ENCODE assay signal across 26 cellular contexts in genomic region chr12:122937622-122938091, GRCh38. TPM values are rescaled to one million over a fixed set of nuclear protein-coding genes. Genes with fewer than 3 reads are reported as not detected.
DNase-seq lines count a peak whose midpoint lies in the region; TF ChIP-seq lines count a peak whose summit lies in the region.
"Had no signal": no experiment of that assay in that cellular context is flagged by ENCODE, and none has a peak within 500 bp of the region (broad histone marks: within the 10 kb centered on the region; RNA-seq: fewer than 3 reads in every experiment).

No MANE protein-coding gene starts in this region.

- H3K4me3 ChIP-seq in DOHH2 (ENCODE audit: low read length) (0 out of 2 replicates have a peak overlapping the region, but pooled peaks have one; percentile 1), HL-60 (replicated peaks; ENCODE audit: insufficient read depth, low read length) (no peak overlapping the region), liver (ENCODE audit: low read depth in 1 of 3, low read length in 3 of 3) (no peak overlapping the region), stomach (no peak overlapping the region)
- H3K4me3 ChIP-seq: HAP-1, heart left ventricle, SJSA1, smooth muscle cell, thoracic aorta had no signal

- H3K9me2 ChIP-seq in DOHH2 (replicated peaks; ENCODE audit: control insufficient read depth, low read length), result no peaks in the 10 kb centered on the region

- no peak for TF ChIP-seq CTCF in DOHH2 (IDR thresholded peaks at IDR 0.05; ENCODE audit: low read depth, low read length, poor library complexity, severe bottlenecking)
- no peak for TF ChIP-seq CTCF in HL-60 (IDR thresholded peaks at IDR 0.05; ENCODE audit: insufficient read depth, low read length)
- no peak for TF ChIP-seq CTCF in liver (IDR thresholded peaks at IDR 0.05; ENCODE audit: low read depth, low read length, missing input control)
- no peak for TF ChIP-seq CTCF in stomach (IDR thresholded peaks at IDR 0.05)

- H3K27me3 ChIP-seq in DOHH2 (ENCODE audit: control insufficient read depth, low read length) (no peaks in the 10 kb centered on the region), HL-60 (ENCODE audit: insufficient read depth, poor library complexity, severe bottlenecking) (no peaks in the 10 kb centered on the region), liver (ENCODE audit: control insufficient read depth in 4 of 4, insufficient read depth in 4 of 4, low read length in 3 of 4) (no peaks in the 10 kb centered on the region), stomach (no peaks in the 10 kb centered on the region)
- H3K27me3 ChIP-seq: BE2C, heart left ventricle, SJSA1 had no signal

- peaks cover 21% of the 10 kb centered on the region for H3F3A ChIP-seq in DOHH2 (ENCODE audit: control insufficient read depth, insufficient read depth)

- TF ChIP-seq EP300 in stomach (IDR thresholded peaks at IDR 0.05), result no peak

- 0 out of 2 replicates have a peak, but pooled peaks cover 3% of the 10 kb centered on the region for H3K9me3 ChIP-seq in DOHH2 (ENCODE audit: control insufficient read depth, insufficient read depth, low read length)
- H3K9me3 ChIP-seq in liver (ENCODE audit: control insufficient read depth in 4 of 4, low read length in 3 of 4), result no peaks in the 10 kb centered on the region
- H3K9me3 ChIP-seq in stomach, result no peaks in the 10 kb centered on the region
- H3K9me3 ChIP-seq: BE2C, HAP-1, heart left ventricle, SJSA1, thoracic aorta had no signal

- H3K36me3 ChIP-seq in DOHH2 (ENCODE audit: control insufficient read depth, low read length) (no peaks in the 10 kb centered on the region), liver (ENCODE audit: control insufficient read depth in 4 of 4, insufficient read depth in 3 of 4, low read depth in 1 of 4, low read length in 3 of 4) (no peaks in the 10 kb centered on the region), stomach (peaks cover 0 to 26% (median 8%) of the 10 kb centered on the region in 4 donors)
- H3K36me3 ChIP-seq: BE2C, HAP-1, SJSA1, thoracic aorta had no signal

- WGBS in liver, result 53% methylated on average over 3 of the region's 3 CpGs
- WGBS in stomach, 5 donors, result 81 to 88% (median 85%) methylated on average over 3 of the region's 3 CpGs

- H3K4me1 ChIP-seq in DOHH2 (ENCODE audit: control insufficient read depth, low read length) (peaks cover 52% of the 10 kb centered on the region), liver (ENCODE audit: control insufficient read depth in 4 of 4, insufficient read depth in 4 of 4, low read length in 3 of 4) (peaks cover 0 to 3% (median 1%) of the 10 kb centered on the region in 4 donors), stomach (peaks cover 0 to 10% (median 4%) of the 10 kb centered on the region in 4 donors)
- H3K4me1 ChIP-seq: BE2C, HAP-1 had no signal

- intact Hi-C loops in stomach (cut with DNase I; ENCODE audit: low total_unique reads) (no loop called here), cardiac septum (cut with DNase I) (no loop called here)

- TF ChIP-seq RAD21 in liver (IDR thresholded peaks at IDR 0.05), result peak; percentile 18 to 38

- H3K27ac ChIP-seq in DOHH2 (ENCODE audit: low read depth, low read length), result no peak overlapping the region
- no peak overlapping the region for H3K27ac ChIP-seq in HL-60 (replicated peaks)
- H3K27ac ChIP-seq in liver (ENCODE audit: low read depth in 1 of 2, low read length in 2 of 2), result no peak overlapping the region
- H3K27ac ChIP-seq in stomach, result no peak overlapping the region
- H3K27ac ChIP-seq: heart left ventricle, SJSA1, thoracic aorta had no signal

- H4K20me1 ChIP-seq in DOHH2 (ENCODE audit: control insufficient read depth, insufficient read depth, low read depth, low read length), result no peaks in the 10 kb centered on the region

- peak overlapping the region; percentile 42 for H3K4me2 ChIP-seq in DOHH2 (ENCODE audit: low read length)
- H3K4me2 ChIP-seq: smooth muscle cell had no signal

- H3K79me2 ChIP-seq in DOHH2 (ENCODE audit: control insufficient read depth, low read length), result no peaks in the 10 kb centered on the region

- H3K9ac ChIP-seq in liver (ENCODE audit: low read depth in 1 of 2, low read length in 2 of 2), result no peak overlapping the region

- DNase-seq in HL-60 (ENCODE audit: low read depth in 1 of 2, low spot score in 1 of 2) (peak; percentile 31 to 44), NCI-H226 (peak; percentile 44), stomach (no peak), hepatic stellate cell (ENCODE audit: low spot score) (no peak), cardiac septum (ENCODE audit: low spot score) (no peak)
- no peak for DNase-seq in stimulated activated CD4-positive, alpha-beta T cell treated with anti-CD3 and anti-CD28 coated beads, Interleukin-4, amount 100 ng/mL, for 4 hours
- DNase-seq: activated CD4-positive, alpha-beta T cell treated with anti-CD3 and anti-CD28 coated beads for 1 hour; activated CD8-positive, alpha-beta T cell treated with anti-CD3 and anti-CD28 coated beads for 36 hours; activated effector memory CD4-positive, alpha-beta T cell treated with anti-CD3 and anti-CD28 coated beads, Interleukin-2, amount 50 U/mL, for 16 hours; BE2C; COR-L47; DMS79 treated with DMSO at 0.1 percent for 48 hours; heart left ventricle; naive B cell; NCI-H1092; NCI-H187 treated with DMSO at 0.1 percent for 48 hours; NCI-H748 treated with DMSO at 0.1 percent for 48 hours; stimulated activated CD4-positive, alpha-beta T cell treated with anti-CD3 and anti-CD28 coated beads, Interleukin-2, amount 100 ng/mL, for 48 hours; stimulated activated naive CD4-positive, alpha-beta T cell; T-helper 1 cell had no signal

- TF ChIP-seq POLR2A in stomach (IDR thresholded peaks at IDR 0.05), result no peak

TF ChIP-seq in liver, 16 proteins besides CTCF, POLR2A, EP300 and RAD21:
- TF ChIP-seq SP1 (IDR thresholded peaks at IDR 0.05) (no peak), HNF4A (conservative IDR thresholded peaks at IDR 0.05) (peak; percentile 21 to 64), TAF1 (conservative IDR thresholded peaks at IDR 0.05) (no peak), RXRA (IDR thresholded peaks at IDR 0.05) (peak; percentile 29 to 81), HNF4G (IDR thresholded peaks at IDR 0.05) (no peak), JUND (IDR thresholded peaks at IDR 0.05) (no peak), NR2F2 (IDR thresholded peaks at IDR 0.05) (no peak), YY1 (IDR thresholded peaks at IDR 0.05) (peak; percentile 21), GABPA (IDR thresholded peaks at IDR 0.05 in 1 of 2, conservative IDR thresholded peaks at IDR 0.05 in 1 of 2) (peak in 1 of 2 donors; percentile 15), EGR1 (IDR thresholded peaks at IDR 0.05; ENCODE audit: low read depth in 2 of 2) (no peak)
- TF ChIP-seq, protein P1, sequence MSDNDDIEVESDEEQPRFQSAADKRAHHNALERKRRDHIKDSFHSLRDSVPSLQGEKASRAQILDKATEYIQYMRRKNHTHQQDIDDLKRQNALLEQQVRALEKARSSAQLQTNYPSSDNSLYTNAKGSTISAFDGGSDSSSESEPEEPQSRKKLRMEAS (IDR thresholded peaks at IDR 0.05), result peak; percentile 57
- TF ChIP-seq, protein P2, sequence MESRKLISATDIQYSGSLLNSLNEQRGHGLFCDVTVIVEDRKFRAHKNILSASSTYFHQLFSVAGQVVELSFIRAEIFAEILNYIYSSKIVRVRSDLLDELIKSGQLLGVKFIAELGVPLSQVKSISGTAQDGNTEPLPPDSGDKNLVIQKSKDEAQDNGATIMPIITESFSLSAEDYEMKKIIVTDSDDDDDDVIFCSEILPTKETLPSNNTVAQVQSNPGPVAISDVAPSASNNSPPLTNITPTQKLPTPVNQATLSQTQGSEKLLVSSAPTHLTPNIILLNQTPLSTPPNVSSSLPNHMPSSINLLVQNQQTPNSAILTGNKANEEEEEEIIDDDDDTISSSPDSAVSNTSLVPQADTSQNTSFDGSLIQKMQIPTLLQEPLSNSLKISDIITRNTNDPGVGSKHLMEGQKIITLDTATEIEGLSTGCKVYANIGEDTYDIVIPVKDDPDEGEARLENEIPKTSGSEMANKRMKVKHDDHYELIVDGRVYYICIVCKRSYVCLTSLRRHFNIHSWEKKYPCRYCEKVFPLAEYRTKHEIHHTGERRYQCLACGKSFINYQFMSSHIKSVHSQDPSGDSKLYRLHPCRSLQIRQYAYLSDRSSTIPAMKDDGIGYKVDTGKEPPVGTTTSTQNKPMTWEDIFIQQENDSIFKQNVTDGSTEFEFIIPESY (IDR thresholded peaks at IDR 0.05), result no peak

RNA-seq across cellular contexts. Expression of gene ABCB9, which starts 28.6 kb away (rescaled TPM):
- total RNA-seq in liver (1 to 10 TPM; 1.7 to 3.3 TPM), stomach (10 to 100 TPM in 1 of 5 donors, 1 to 10 TPM in 3, not detected in 1; 1.6 to 29.5 (median 3.6) TPM), cardiac septum (7.2 TPM)
- polyA plus RNA-seq in liver (under 1 TPM; 0.29 to 0.90 TPM), stomach (1 to 10 TPM; 1.2 to 2.5 (median 1.9) TPM)

RNA-seq across cellular contexts. Expression of gene OGFOD2, which starts 37.4 kb away (rescaled TPM):
- total RNA-seq in liver (1 to 10 TPM; 8.0 to 9.2 TPM), stomach (10 to 100 TPM in 2 of 5 donors, 1 to 10 TPM in 3; 1.7 to 29.2 (median 8.9) TPM), cardiac septum (10.6 TPM)
- polyA plus RNA-seq in liver (10 to 100 TPM; 15.4 to 18.6 TPM), stomach (10 to 100 TPM; 16.1 to 27.2 (median 18.9) TPM)

RNA-seq across cellular contexts. Expression of gene VPS37B, which starts 41.7 kb away (rescaled TPM):
- total RNA-seq in liver, result 1 to 10 TPM; 4.4 to 6.8 TPM
- 1 to 10 TPM; 2.3 to 3.2 TPM for polyA plus RNA-seq in liver
- 100 to 1,000 TPM in 1 of 5 donors, 10 to 100 TPM in 4; 13.4 to 105 (median 68.5) TPM for total RNA-seq in stomach
- polyA plus RNA-seq in stomach, result 10 to 100 TPM; 31.3 to 44.0 (median 37.1) TPM
- 16.8 TPM for total RNA-seq in cardiac septum

RNA-seq across cellular contexts. Expression of gene ARL6IP4, which starts 42.8 kb away (rescaled TPM):
- 10 to 100 TPM; 59.2 to 71.8 TPM for total RNA-seq in liver
- 100 to 1,000 TPM; 171 to 187 TPM for polyA plus RNA-seq in liver
- 100 to 1,000 TPM; 104 to 294 (median 181) TPM for total RNA-seq in stomach
- 100 to 1,000 TPM; 321 to 432 (median 386) TPM for polyA plus RNA-seq in stomach
- total RNA-seq in cardiac septum, result 139 TPM

Comparison
In these comparisons a context has a peak if more than half of its experiments do, and no peak if none do; other contexts are left out.
1. DNase-seq: peak in HL-60 (2 of 2) and NCI-H226 (single experiment); none in stimulated activated CD4-positive, alpha-beta T cell treated with anti-CD3 and anti-CD28 coated beads, Interleukin-4, amount 100 ng/mL, for 4 hours (0 of 2), stomach (single experiment), hepatic stellate cell (single experiment) and cardiac septum (single experiment).